Comparison of ENCODE assay signal across 8 cellular contexts in genomic region chr22:23750744-23751440, GRCh38. TPM values are rescaled to one million over a fixed set of nuclear protein-coding genes. Genes with fewer than 3 reads are reported as not detected.
A peak's percentile ranks its signal among the peaks of the same experiment; 100 is the strongest.
DNase-seq lines count a peak whose midpoint lies in the region; ATAC-seq and TF ChIP-seq lines count a peak whose summit lies in the region.

ZNF70 (minus strand) TSS chr22:23751112; CDS start chr22:23745140, 5,972 bp downstream.

- DNase-seq in DMS153 treated with DMSO at 0.1 percent for 48 hours (lab: John Stamatoyannopoulos, UW; ENCODE audit: unreplicated experiment) (peak; percentile 68), LNCaP clone FGC (ENCODE audit: low read depth) (no peak), SJSA1 (ENCODE audit: low read depth in 1 of 2, low spot score in 2 of 2) (peak; percentile 75 to 77), germinal center (ENCODE audit: low spot score) (peak; percentile 91), omental fat pad (ENCODE audit: low spot score) (peak; percentile 60)
- peak; percentile 82 for DNase-seq in activated naive CD4-positive, alpha-beta T cell treated with Interleukin-2 at 50 U/mL for 16 hours

- no peaks in the 10 kb centered on the region for H3K27me3 ChIP-seq in SJSA1 (replicated peaks)

- TF ChIP-seq CTCF in LNCaP clone FGC (IDR thresholded peaks at IDR 0.05; ENCODE audit: control insufficient read depth, extremely low read depth, insufficient read depth) (0 out of 2 replicates have a peak, but pooled peaks have one; percentile 25), omental fat pad (IDR thresholded peaks at IDR 0.05) (no peak)

- H3K36me3 ChIP-seq in SJSA1: no peaks in the 10 kb centered on the region

- peaks cover 4% of the 10 kb centered on the region for H3K9me3 ChIP-seq in SJSA1 (replicated peaks)

- H3K27ac ChIP-seq in SJSA1 (peak within 1 kb of the TSS; percentile 82), temporal lobe (ENCODE audit: low read depth, low read length) (peak within 1 kb of the TSS; percentile 44)

- ATAC-seq in GM21576 (IDR thresholded peaks at IDR 0.05; ENCODE audit: unreplicated experiment): peak; percentile 50
- peak; percentile 96 for ATAC-seq in omental fat pad (ENCODE audit: low FRiP score)

- peak within 1 kb of the TSS; percentile 83 for H3K4me3 ChIP-seq in LNCaP clone FGC (ENCODE audit: low read depth, low read length)
- H3K4me3 ChIP-seq in SJSA1: peak within 1 kb of the TSS; percentile 84

- peaks cover 20% of the 10 kb centered on the region for H3K4me1 ChIP-seq in SJSA1 (replicated peaks)

RNA-seq across cellular contexts. Expression of gene ZNF70, which starts in this region (rescaled TPM):
- 1.8 and 4.3 TPM in 2 replicates for total RNA-seq in SJSA1 (2014; rRNA removed; shearing (Covaris generic))
- total RNA-seq in omental fat pad (1 to 10 TPM; 2.8 to 5.1 (median 4.0) TPM), temporal lobe (4.4 TPM)
